In the genomic region with DNA sequence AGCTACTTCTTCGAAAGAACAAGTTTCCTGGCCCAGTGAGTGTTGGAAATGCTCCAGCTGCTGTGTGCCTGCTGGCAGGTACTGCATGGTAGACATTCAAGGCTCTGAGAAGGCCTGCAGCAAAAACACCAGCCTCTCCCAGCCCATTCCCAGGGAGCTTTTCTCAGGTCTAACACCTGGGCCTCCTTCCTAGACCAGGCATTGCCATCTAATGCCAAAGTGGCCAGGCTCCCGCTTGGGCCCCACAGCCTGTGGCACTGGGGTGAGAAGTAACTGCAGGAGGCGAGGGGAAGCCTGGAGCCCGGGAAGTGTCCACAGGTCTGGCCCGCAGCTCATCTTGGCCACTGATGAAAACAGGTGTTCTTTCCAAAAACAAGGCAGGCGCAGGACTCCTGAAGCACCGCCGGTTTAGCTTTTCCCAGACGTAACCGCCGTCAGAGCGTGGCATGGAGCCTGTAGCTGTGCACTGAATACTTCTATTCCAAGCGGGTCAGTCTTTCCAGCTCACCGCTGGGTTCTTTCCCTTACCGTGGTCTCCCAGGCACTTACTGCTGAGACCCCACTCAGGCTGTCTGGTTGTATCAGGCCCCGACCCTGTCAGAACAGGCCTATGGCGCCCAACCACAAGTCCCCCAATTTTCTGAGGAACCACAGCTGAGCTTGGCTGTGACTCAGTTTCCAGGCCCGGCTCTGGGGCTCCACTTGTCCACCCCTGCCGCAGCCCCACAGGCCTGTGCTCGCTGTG, we compare ENCODE assay signal across 1 cellular context.
TF ChIP-seq lines count a peak whose summit lies in the region.

No MANE protein-coding gene starts in this region.

TF ChIP-seq in H1, 55 proteins besides CTCF, POLR2A, EP300 and RAD21:
- TF ChIP-seq FOSL1 (IDR thresholded peaks at IDR 0.05; ENCODE audit: insufficient read depth, low read depth, low read length) (no peak), HDAC2 (IDR thresholded peaks at IDR 0.05; ENCODE audit: borderline replicate concordance in 1 of 2, low read depth in 2 of 2, low read length in 2 of 2) (no peak), SAP30 (IDR thresholded peaks at IDR 0.05; ENCODE audit: insufficient read depth, insufficient replicate concordance, low read length) (no peak), JUN (IDR thresholded peaks at IDR 0.05; ENCODE audit: low read depth, low read length) (no peak), KDM1A (IDR thresholded peaks at IDR 0.05; ENCODE audit: borderline replicate concordance, low read length) (no peak), TAF7 (optimal IDR thresholded peaks at IDR 0.05; ENCODE audit: borderline replicate concordance, low read depth, low read length) (no peak), TAF1 (IDR thresholded peaks at IDR 0.05; ENCODE audit: low read depth, low read length) (no peak), POLR2AphosphoS5 (IDR thresholded peaks at IDR 0.05; ENCODE audit: low read depth, low read length) (no peak), GABPA (IDR thresholded peaks at IDR 0.05; ENCODE audit: borderline replicate concordance, insufficient read depth, low read length) (no peak), TEAD4 (IDR thresholded peaks at IDR 0.05; ENCODE audit: low read depth, low read length) (no peak), MAFK (IDR thresholded peaks at IDR 0.05; ENCODE audit: low read depth, low read length) (no peak), YY1 (IDR thresholded peaks at IDR 0.05; ENCODE audit: low read depth, low read length) (no peak), CTBP2 (IDR thresholded peaks at IDR 0.05; ENCODE audit: borderline replicate concordance, insufficient read depth, insufficient read length, low read length) (no peak)
- TF ChIP-seq, protein P1, sequence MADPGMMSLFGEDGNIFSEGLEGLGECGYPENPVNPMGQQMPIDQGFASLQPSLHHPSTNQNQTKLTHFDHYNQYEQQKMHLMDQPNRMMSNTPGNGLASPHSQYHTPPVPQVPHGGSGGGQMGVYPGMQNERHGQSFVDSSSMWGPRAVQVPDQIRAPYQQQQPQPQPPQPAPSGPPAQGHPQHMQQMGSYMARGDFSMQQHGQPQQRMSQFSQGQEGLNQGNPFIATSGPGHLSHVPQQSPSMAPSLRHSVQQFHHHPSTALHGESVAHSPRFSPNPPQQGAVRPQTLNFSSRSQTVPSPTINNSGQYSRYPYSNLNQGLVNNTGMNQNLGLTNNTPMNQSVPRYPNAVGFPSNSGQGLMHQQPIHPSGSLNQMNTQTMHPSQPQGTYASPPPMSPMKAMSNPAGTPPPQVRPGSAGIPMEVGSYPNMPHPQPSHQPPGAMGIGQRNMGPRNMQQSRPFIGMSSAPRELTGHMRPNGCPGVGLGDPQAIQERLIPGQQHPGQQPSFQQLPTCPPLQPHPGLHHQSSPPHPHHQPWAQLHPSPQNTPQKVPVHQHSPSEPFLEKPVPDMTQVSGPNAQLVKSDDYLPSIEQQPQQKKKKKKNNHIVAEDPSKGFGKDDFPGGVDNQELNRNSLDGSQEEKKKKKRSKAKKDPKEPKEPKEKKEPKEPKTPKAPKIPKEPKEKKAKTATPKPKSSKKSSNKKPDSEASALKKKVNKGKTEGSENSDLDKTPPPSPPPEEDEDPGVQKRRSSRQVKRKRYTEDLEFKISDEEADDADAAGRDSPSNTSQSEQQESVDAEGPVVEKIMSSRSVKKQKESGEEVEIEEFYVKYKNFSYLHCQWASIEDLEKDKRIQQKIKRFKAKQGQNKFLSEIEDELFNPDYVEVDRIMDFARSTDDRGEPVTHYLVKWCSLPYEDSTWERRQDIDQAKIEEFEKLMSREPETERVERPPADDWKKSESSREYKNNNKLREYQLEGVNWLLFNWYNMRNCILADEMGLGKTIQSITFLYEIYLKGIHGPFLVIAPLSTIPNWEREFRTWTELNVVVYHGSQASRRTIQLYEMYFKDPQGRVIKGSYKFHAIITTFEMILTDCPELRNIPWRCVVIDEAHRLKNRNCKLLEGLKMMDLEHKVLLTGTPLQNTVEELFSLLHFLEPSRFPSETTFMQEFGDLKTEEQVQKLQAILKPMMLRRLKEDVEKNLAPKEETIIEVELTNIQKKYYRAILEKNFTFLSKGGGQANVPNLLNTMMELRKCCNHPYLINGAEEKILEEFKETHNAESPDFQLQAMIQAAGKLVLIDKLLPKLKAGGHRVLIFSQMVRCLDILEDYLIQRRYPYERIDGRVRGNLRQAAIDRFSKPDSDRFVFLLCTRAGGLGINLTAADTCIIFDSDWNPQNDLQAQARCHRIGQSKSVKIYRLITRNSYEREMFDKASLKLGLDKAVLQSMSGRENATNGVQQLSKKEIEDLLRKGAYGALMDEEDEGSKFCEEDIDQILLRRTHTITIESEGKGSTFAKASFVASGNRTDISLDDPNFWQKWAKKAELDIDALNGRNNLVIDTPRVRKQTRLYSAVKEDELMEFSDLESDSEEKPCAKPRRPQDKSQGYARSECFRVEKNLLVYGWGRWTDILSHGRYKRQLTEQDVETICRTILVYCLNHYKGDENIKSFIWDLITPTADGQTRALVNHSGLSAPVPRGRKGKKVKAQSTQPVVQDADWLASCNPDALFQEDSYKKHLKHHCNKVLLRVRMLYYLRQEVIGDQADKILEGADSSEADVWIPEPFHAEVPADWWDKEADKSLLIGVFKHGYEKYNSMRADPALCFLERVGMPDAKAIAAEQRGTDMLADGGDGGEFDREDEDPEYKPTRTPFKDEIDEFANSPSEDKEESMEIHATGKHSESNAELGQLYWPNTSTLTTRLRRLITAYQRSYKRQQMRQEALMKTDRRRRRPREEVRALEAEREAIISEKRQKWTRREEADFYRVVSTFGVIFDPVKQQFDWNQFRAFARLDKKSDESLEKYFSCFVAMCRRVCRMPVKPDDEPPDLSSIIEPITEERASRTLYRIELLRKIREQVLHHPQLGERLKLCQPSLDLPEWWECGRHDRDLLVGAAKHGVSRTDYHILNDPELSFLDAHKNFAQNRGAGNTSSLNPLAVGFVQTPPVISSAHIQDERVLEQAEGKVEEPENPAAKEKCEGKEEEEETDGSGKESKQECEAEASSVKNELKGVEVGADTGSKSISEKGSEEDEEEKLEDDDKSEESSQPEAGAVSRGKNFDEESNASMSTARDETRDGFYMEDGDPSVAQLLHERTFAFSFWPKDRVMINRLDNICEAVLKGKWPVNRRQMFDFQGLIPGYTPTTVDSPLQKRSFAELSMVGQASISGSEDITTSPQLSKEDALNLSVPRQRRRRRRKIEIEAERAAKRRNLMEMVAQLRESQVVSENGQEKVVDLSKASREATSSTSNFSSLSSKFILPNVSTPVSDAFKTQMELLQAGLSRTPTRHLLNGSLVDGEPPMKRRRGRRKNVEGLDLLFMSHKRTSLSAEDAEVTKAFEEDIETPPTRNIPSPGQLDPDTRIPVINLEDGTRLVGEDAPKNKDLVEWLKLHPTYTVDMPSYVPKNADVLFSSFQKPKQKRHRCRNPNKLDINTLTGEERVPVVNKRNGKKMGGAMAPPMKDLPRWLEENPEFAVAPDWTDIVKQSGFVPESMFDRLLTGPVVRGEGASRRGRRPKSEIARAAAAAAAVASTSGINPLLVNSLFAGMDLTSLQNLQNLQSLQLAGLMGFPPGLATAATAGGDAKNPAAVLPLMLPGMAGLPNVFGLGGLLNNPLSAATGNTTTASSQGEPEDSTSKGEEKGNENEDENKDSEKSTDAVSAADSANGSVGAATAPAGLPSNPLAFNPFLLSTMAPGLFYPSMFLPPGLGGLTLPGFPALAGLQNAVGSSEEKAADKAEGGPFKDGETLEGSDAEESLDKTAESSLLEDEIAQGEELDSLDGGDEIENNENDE (IDR thresholded peaks at IDR 0.05; ENCODE audit: insufficient replicate concordance, low read length): no peak
- TF ChIP-seq, protein P2, sequence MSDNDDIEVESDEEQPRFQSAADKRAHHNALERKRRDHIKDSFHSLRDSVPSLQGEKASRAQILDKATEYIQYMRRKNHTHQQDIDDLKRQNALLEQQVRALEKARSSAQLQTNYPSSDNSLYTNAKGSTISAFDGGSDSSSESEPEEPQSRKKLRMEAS (IDR thresholded peaks at IDR 0.05): no peak
- TF ChIP-seq, protein P3, sequence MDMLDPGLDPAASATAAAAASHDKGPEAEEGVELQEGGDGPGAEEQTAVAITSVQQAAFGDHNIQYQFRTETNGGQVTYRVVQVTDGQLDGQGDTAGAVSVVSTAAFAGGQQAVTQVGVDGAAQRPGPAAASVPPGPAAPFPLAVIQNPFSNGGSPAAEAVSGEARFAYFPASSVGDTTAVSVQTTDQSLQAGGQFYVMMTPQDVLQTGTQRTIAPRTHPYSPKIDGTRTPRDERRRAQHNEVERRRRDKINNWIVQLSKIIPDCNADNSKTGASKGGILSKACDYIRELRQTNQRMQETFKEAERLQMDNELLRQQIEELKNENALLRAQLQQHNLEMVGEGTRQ (IDR thresholded peaks at IDR 0.05; ENCODE audit: low read length): no peak
